Comparison of ENCODE assay signal across 8 cellular contexts in the genomic region with DNA sequence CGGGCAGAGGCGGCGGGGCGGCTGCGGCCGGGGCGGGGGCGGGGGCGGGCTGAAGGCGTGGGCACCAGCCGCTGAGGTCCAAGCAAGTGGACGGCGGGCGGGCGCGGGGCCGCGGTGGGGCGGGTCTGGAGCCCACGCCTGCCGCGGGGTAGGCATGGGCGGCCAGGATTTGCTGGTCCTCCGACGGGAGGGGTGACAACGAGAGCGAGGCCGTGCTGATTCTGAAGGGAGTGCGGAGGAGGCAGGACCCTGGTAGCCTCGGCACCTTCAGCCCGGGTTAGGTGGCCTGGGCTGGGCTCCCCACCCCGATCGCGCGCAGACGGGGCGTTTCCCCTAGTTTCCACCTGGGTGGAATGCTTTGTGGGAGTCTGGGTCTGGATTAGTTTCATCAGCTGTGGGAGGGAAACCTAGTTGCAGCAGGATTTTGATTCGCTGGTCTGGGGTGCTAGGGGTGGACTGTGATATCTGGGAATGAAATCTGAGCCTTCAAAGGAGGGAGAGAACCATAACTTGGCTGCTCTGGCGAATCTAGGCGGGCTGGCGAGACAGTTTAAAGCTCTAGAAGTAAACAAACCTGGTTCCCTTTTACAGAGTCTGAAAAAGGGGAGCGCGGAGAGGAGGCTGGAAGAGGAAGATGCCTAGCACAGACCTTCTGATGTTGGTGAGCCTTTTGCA. TPM values are rescaled to one million over a fixed set of nuclear protein-coding genes. Genes with fewer than 3 reads are reported as not detected.
A peak's percentile ranks its signal among the peaks of the same experiment; 100 is the strongest.
DNase-seq lines count a peak whose midpoint lies in the region; ATAC-seq and TF ChIP-seq lines count a peak whose summit lies in the region.

No MANE protein-coding gene starts in this region.

- peaks cover 10% of the 10 kb centered on the region for H3K4me1 Mint-ChIP-seq in Calu3 (ENCODE audit: low read depth, unreplicated experiment)
- H3K4me1 Mint-ChIP-seq in activated naive CD8-positive, alpha-beta T cell (ENCODE audit: low read depth): peaks cover 51% of the 10 kb centered on the region

- H3K9me3 ChIP-seq in HUES48 (ENCODE audit: control insufficient read depth, insufficient read depth, low read length) (no peaks in the 10 kb centered on the region), SJSA1 (replicated peaks) (no peaks in the 10 kb centered on the region), neutrophil (no peaks in the 10 kb centered on the region), tibial nerve (no peaks in the 10 kb centered on the region)

- H3K36me3 ChIP-seq in HUES48 (ENCODE audit: control insufficient read depth, insufficient read depth, low read length): peaks cover 32% of the 10 kb centered on the region
- H3K36me3 ChIP-seq in SJSA1: peaks cover 41% of the 10 kb centered on the region
- peaks cover 22% of the 10 kb centered on the region for H3K36me3 ChIP-seq in neutrophil
- H3K36me3 ChIP-seq in tibial nerve: peaks cover 0 to 27% (median 0%) of the 10 kb centered on the region in 3 donors

- TF ChIP-seq CTCF in Calu3 (IDR thresholded peaks at IDR 0.05; ENCODE audit: unreplicated experiment) (no peak), neutrophil (IDR thresholded peaks at IDR 0.05) (no peak), tibial nerve (IDR thresholded peaks at IDR 0.05) (no peak)

- peaks cover 31% of the 10 kb centered on the region for H3K36me3 Mint-ChIP-seq in Calu3 (ENCODE audit: insufficient read depth, unreplicated experiment)
- H3K36me3 Mint-ChIP-seq in activated naive CD8-positive, alpha-beta T cell: peaks cover 9% of the 10 kb centered on the region

- peak overlapping the region; percentile 91 for H3K27ac ChIP-seq in HUES48 (ENCODE audit: low read depth, low read length)
- peak overlapping the region; percentile 89 for H3K27ac ChIP-seq in SJSA1
- peak overlapping the region; percentile 76 for H3K27ac ChIP-seq in neutrophil
- peak overlapping the region; percentile 87 to 97 (median 94) for H3K27ac ChIP-seq in tibial nerve

- CTCF ChIA-PET in Calu3 (lab: Charles Lee): interaction anchor here (0.6 to 1.4 kb wide), 4 partner anchors 45 to 192 kb away, joined by 3 to 4 read pairs (median 4); no protein-coding TSS in a partner anchor

- peaks cover 6% of the 10 kb centered on the region for H3K4me1 ChIP-seq in HUES48 (ENCODE audit: control insufficient read depth, insufficient read depth, low read length)
- H3K4me1 ChIP-seq in SJSA1 (replicated peaks): peaks cover 10% of the 10 kb centered on the region
- H3K4me1 ChIP-seq in neutrophil (ENCODE audit: control insufficient read depth in 1 of 2, insufficient read depth in 1 of 2, low read depth in 1 of 2, low read length in 1 of 2): peaks cover 6 to 9% of the 10 kb centered on the region in 2 experiments
- peaks cover 0 to 31% (median 9%) of the 10 kb centered on the region in 4 donors for H3K4me1 ChIP-seq in tibial nerve

- peak overlapping the region; percentile 84 for H3K4me3 Mint-ChIP-seq in Calu3 (ENCODE audit: low read depth, unreplicated experiment)
- H3K4me3 Mint-ChIP-seq in activated naive CD8-positive, alpha-beta T cell: peak overlapping the region; percentile 97

- peak overlapping the region; percentile 62 for H3K9ac ChIP-seq in HUES48 (ENCODE audit: low read depth, low read length)

- DNase-seq in Calu3 (peak; percentile 80), SJSA1 (ENCODE audit: low read depth in 1 of 2, low spot score in 2 of 2) (peak; percentile 76 to 83), germinal center (ENCODE audit: low spot score) (peak; percentile 55), tibial nerve (ENCODE audit: low spot score in 2 of 2) (peak; percentile 35 to 56)

- ATAC-seq in GM21381 (IDR thresholded peaks at IDR 0.05; ENCODE audit: unreplicated experiment): peak; percentile 37

- BruUV-seq in Calu3 (replicated peaks; lab: Mats Ljungman, UMichigan): no TSS peak

- H3K4me3 ChIP-seq in HUES48 (ENCODE audit: low read depth, low read length) (peak overlapping the region; percentile 80), SJSA1 (peak overlapping the region; percentile 89), neutrophil (ENCODE audit: low read depth in 1 of 2, low read length in 1 of 2) (peak overlapping the region; percentile 79 to 80), tibial nerve (peak overlapping the region; percentile 69 to 89 (median 80))

- no peaks in the 10 kb centered on the region for H3K9me3 Mint-ChIP-seq in Calu3 (ENCODE audit: low read depth, unreplicated experiment)
- H3K9me3 Mint-ChIP-seq in activated naive CD8-positive, alpha-beta T cell (ENCODE audit: low read depth): no peaks in the 10 kb centered on the region

- H3K27me3 ChIP-seq in HUES48 (ENCODE audit: control insufficient read depth, insufficient read depth, low read length) (no peaks in the 10 kb centered on the region), SJSA1 (replicated peaks) (no peaks in the 10 kb centered on the region), neutrophil (no peaks in the 10 kb centered on the region), tibial nerve (no peaks in the 10 kb centered on the region)

- peak in 1 of 2 donors; percentile 34 for TF ChIP-seq POLR2A in tibial nerve (IDR thresholded peaks at IDR 0.05)

- TF ChIP-seq EP300 in tibial nerve (IDR thresholded peaks at IDR 0.05): peak in 1 of 2 donors; percentile 12

- 3 to 5% methylated on average over 15 to 30 of the region's 43 CpGs for WGBS in tibial nerve, 2 donors

- H3K27me3 Mint-ChIP-seq in Calu3 (ENCODE audit: unreplicated experiment): peaks cover 27% of the 10 kb centered on the region
- no peaks in the 10 kb centered on the region for H3K27me3 Mint-ChIP-seq in activated naive CD8-positive, alpha-beta T cell

- H3K27ac Mint-ChIP-seq in Calu3 (ENCODE audit: unreplicated experiment): peak overlapping the region; percentile 75
- H3K27ac Mint-ChIP-seq in activated naive CD8-positive, alpha-beta T cell: peak overlapping the region; percentile 95

- intact Hi-C loops in Calu3 (cut with micrococcal nuclease; ENCODE audit: unreplicated experiment): no loop called here

RNA-seq across cellular contexts. Expression of a gene that starts 0.6 kb away (rescaled TPM):
- total RNA-seq in Calu3 (2022) (75.8 and 84.6 TPM in 2 replicates), tibial nerve (10 to 100 TPM; 21.1 to 31.0 (median 24.5) TPM)
- total RNA-seq in SJSA1 (2014; rRNA removed; shearing (Covaris generic)): 58.3 and 77.2 TPM in 2 replicates

RNA-seq across cellular contexts. Expression of a gene that starts 31.2 kb away (rescaled TPM):
- total RNA-seq in Calu3 (2022) (not detected in 2 replicates), tibial nerve (not detected)
- not detected in 2 replicates for total RNA-seq in SJSA1 (2014; rRNA removed; shearing (Covaris generic))

Comparison
In these comparisons a context has a peak if more than half of its experiments do, and no peak if none do; other contexts are left out.
1. Peak in every context shown above with its lines: DNase-seq, ATAC-seq, H3K4me3 ChIP-seq and H3K27ac ChIP-seq.